In the genomic region with DNA sequence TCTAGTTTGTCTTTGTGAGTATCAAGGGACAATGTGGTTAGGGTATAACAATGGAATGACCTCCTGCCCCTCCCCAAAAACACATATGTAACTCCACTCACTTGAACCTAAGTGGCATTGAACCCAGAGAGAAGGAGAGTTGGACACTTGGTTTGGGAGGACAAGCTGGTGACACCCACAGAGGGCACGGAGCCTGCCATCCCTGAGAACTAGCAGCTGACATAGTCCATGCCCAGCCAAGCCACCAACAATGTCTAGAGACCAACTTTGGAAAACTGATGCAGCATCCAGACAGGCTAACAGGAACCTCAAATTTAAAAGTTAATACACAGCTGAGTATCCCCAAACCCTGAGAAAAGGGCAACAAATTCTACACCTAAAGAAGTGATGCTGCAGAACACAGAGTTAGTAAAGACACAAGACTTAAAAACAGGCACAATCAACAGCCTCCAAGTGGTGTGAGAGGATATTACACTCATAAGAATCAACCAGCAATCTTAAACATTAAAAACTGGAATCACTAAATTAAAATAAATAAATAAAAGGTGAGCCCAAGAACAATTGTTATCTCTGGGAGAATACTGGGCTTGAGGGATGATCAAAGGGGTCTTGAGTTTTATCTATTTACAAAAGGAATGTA, we compare ENCODE assay signal across 12 cellular contexts. TPM values are rescaled to one million over a fixed set of nuclear protein-coding genes. Genes with fewer than 3 reads are reported as not detected.
A peak's percentile ranks its signal among the peaks of the same experiment; 100 is the strongest.
DNase-seq lines count a peak whose midpoint lies in the region; ATAC-seq and TF ChIP-seq lines count a peak whose summit lies in the region.
"Had no signal": no experiment of that assay in that cellular context is flagged by ENCODE, and none has a peak within 500 bp of the region (broad histone marks: within the 10 kb centered on the region; RNA-seq: fewer than 3 reads in every experiment).

No MANE protein-coding gene starts in this region.

- H2AFZ ChIP-seq in smooth muscle cell (ENCODE audit: low read depth), result no peak overlapping the region

- no peak overlapping the region for H3K9ac ChIP-seq in smooth muscle cell (ENCODE audit: low read depth)

- H3K27me3 ChIP-seq in cardiac muscle cell (no peaks in the 10 kb centered on the region), right atrium auricular region (no peaks in the 10 kb centered on the region), dorsolateral prefrontal cortex (no peaks in the 10 kb centered on the region), smooth muscle cell (ENCODE audit: low read depth) (no peaks in the 10 kb centered on the region), ovary (no peaks in the 10 kb centered on the region)
- H3K27me3 ChIP-seq: pancreas had no signal

- peaks cover 59% of the 10 kb centered on the region for H3K79me2 ChIP-seq in smooth muscle cell (ENCODE audit: low read depth)

- H3F3A ChIP-seq in smooth muscle cell (ENCODE audit: low read depth), result no peaks in the 10 kb centered on the region

- no peak for ATAC-seq in HG02885 (IDR thresholded peaks at IDR 0.05; ENCODE audit: poor library complexity, unreplicated experiment)
- ATAC-seq in GM19452 (IDR thresholded peaks at IDR 0.05; ENCODE audit: unreplicated experiment), result no peak
- ATAC-seq: pancreas had no signal

- no peak overlapping the region for H3K4me2 ChIP-seq in smooth muscle cell

- TF ChIP-seq POLR2A in NB4 (IDR thresholded peaks at IDR 0.05; ENCODE audit: extremely low read depth, insufficient read length) (no peak), ovary (IDR thresholded peaks at IDR 0.05) (no peak)

- intact Hi-C loops in dorsolateral prefrontal cortex (cut with DNase I) (no loop called here), ovary (cut with DNase I) (no loop called here)

- DNase-seq in cardiac muscle cell (ENCODE audit: low read depth in 1 of 2, low spot score in 1 of 2), result peak in 1 of 2 donors; percentile 36
- no peak for DNase-seq in right atrium auricular region (ENCODE audit: low spot score)
- peak; percentile 34 for DNase-seq in NB4 (ENCODE audit: low read depth)
- no peak for DNase-seq in dorsolateral prefrontal cortex
- DNase-seq in smooth muscle cell (lab: John Stamatoyannopoulos, UW; ENCODE audit: unreplicated experiment), result no peak
- no peak for DNase-seq in ovary
- DNase-seq: activated B cell treated with CpG ODN at 0.5 μM for 24 hours; activated naive CD8-positive, alpha-beta T cell treated with anti-CD3 and anti-CD28 coated beads, Interleukin-2, amount 10 ng/mL, durations not matched to agents 7 days and 5 days; NCI-H2081 treated with DMSO at 0.1 percent for 48 hours; pancreas had no signal

- H3K36me3 ChIP-seq in cardiac muscle cell, result no peaks in the 10 kb centered on the region
- H3K36me3 ChIP-seq in right atrium auricular region, result no peaks in the 10 kb centered on the region
- no peaks in the 10 kb centered on the region for H3K36me3 ChIP-seq in smooth muscle cell (ENCODE audit: low read depth)
- H3K36me3 ChIP-seq in ovary, result no peaks in the 10 kb centered on the region
- H3K36me3 ChIP-seq: pancreas had no signal

- 100% methylated on average over 1 of the region's 1 CpG for WGBS in smooth muscle cell (ENCODE audit: low lambda C conversion rate)
- 96 to 100% (median 100%) methylated on average over 1 of the region's 1 CpG for WGBS in ovary, 3 donors

- TF ChIP-seq CTCF in cardiac muscle cell (IDR thresholded peaks at IDR 0.05; ENCODE audit: low read depth, low read length) (peak; percentile 41), right atrium auricular region (IDR thresholded peaks at IDR 0.05) (peak in 1 of 2 donors; percentile 41), NB4 (IDR thresholded peaks at IDR 0.05; ENCODE audit: low read depth, low read length) (peak; percentile 15), dorsolateral prefrontal cortex (IDR thresholded peaks at IDR 0.05 in 54 of 56, conservative IDR thresholded peaks at IDR 0.05 in 2 of 56; ENCODE audit: low read depth in 1 of 56, partially characterized antibody in 56 of 56) (peak in 35 of 56 donors; percentile 7 to 46 (median 23)), smooth muscle cell (IDR thresholded peaks at IDR 0.05; ENCODE audit: borderline replicate concordance, insufficient read depth, poor library complexity, severe bottlenecking) (peak; percentile 20), ovary (IDR thresholded peaks at IDR 0.05) (no peak)

- H3K4me1 ChIP-seq in cardiac muscle cell (ENCODE audit: low read depth) (peaks cover 22% of the 10 kb centered on the region), right atrium auricular region (peaks cover 0 to 49% of the 10 kb centered on the region in 2 donors), smooth muscle cell (ENCODE audit: low read depth) (no peaks in the 10 kb centered on the region), ovary (ENCODE audit: insufficient read depth) (peaks cover 5% of the 10 kb centered on the region)

- H3K27ac ChIP-seq in cardiac muscle cell (no peak overlapping the region), right atrium auricular region (no peak overlapping the region), dorsolateral prefrontal cortex (no peak overlapping the region), smooth muscle cell (ENCODE audit: low read depth) (no peak overlapping the region), ovary (no peak overlapping the region)
- H3K27ac ChIP-seq: pancreas had no signal

- H3K9me3 ChIP-seq in cardiac muscle cell (ENCODE audit: low read depth) (no peaks in the 10 kb centered on the region), right atrium auricular region (no peaks in the 10 kb centered on the region), smooth muscle cell (replicated peaks; ENCODE audit: low read depth) (no peaks in the 10 kb centered on the region), ovary (no peaks in the 10 kb centered on the region)
- H3K9me3 ChIP-seq: pancreas had no signal

- TF ChIP-seq EP300 in ovary (IDR thresholded peaks at IDR 0.05), result no peak

- H3K4me3 ChIP-seq in cardiac muscle cell (no peak overlapping the region), right atrium auricular region (no peak overlapping the region), NB4 (ENCODE audit: low read depth, low read length) (no peak overlapping the region), dorsolateral prefrontal cortex (no peak overlapping the region), smooth muscle cell (no peak overlapping the region), ovary (no peak overlapping the region)
- H3K4me3 ChIP-seq: pancreas had no signal

- H4K20me1 ChIP-seq in smooth muscle cell (ENCODE audit: low read depth), result peaks cover 89% of the 10 kb centered on the region

RNA-seq across cellular contexts. Expression of gene NUDCD3, which starts 27.2 kb away (rescaled TPM):
- total RNA-seq in cardiac muscle cell (42.6 and 44.8 TPM in 2 replicates), right atrium auricular region (10 to 100 TPM; 50.6 to 53.3 TPM), dorsolateral prefrontal cortex (100 to 1,000 TPM; 157 to 398 (median 298) TPM), smooth muscle cell (27.9 and 32.2 TPM in 2 replicates), ovary (100 to 1,000 TPM in 5 of 7 donors, 10 to 100 TPM in 2; 32.1 to 117 (median 102) TPM)
- polyA plus RNA-seq in cardiac muscle cell (98.7 and 122 TPM in 2 replicates), smooth muscle cell (56.3 and 67.5 TPM in 2 replicates), ovary (100 to 1,000 TPM in 1 of 2 donors, 10 to 100 TPM in 1; 35.4 to 111 TPM)

Comparison
In these comparisons a context has a peak if more than half of its experiments do, and no peak if none do; other contexts are left out.
1. CTCF ChIP-seq: peak in cardiac muscle cell (single experiment), NB4 (single experiment), dorsolateral prefrontal cortex (35 of 56) and smooth muscle cell (single experiment); none in ovary (0 of 3).